22 cellular contexts compared by ENCODE assay signal in the genomic region with DNA sequence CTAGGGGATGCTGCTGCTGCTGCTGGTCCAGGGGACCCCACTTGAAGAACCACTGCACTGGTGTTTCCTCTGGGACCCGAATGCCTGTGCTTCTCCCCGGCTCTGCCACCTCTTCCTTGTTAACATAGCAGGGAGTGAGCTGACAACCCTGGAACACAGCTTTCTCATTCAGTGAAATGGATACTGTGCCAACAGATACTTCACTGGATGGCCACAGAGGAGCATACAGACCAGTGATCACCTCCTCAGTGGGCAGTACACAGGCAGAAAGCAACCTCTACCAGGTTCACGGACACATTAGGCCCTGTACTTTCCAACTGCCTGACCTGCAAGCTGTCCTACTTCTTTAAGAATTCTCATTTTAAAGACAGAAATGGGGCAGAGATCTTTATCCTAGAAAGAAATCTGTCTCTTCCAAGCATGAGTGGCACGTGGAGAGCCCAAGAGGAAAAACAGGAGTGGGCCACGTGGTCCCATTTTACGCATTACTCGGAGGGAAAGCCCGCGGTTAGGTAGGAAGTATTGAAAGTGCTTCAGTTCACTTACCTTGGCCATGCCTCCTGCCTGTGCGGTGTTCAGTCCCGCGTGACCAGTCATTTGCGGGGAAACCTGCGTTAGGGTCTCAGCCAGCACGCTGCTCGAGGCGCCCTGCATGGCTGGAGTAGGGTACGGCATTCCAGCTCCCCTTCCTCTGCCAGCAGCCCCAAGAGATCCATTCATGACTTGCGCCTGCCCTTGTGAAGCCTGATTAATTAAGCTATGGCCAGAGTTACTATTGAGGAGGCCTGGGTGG. TPM values are rescaled to one million over a fixed set of nuclear protein-coding genes. Genes with fewer than 3 reads are reported as not detected.
DNase-seq lines count a peak whose midpoint lies in the region; ATAC-seq and TF ChIP-seq lines count a peak whose summit lies in the region.
"Had no signal": no experiment of that assay in that cellular context is flagged by ENCODE, and none has a peak within 500 bp of the region (broad histone marks: within the 10 kb centered on the region; RNA-seq: fewer than 3 reads in every experiment).

No MANE protein-coding gene starts in this region.

- TF ChIP-seq POLR2A in esophagus muscularis mucosa (IDR thresholded peaks at IDR 0.05; ENCODE audit: low read depth), result no peak

- WGBS in esophagus muscularis mucosa, result 88% methylated on average over 17 of the region's 19 CpGs
- WGBS in psoas muscle, 3 donors, result 89 to 94% (median 90%) methylated on average over 19 of the region's 19 CpGs

- peaks cover 10 to 19% (median 13%) of the 10 kb centered on the region in 4 donors for H3K36me3 ChIP-seq in esophagus muscularis mucosa
- peaks cover 0 to 21% of the 10 kb centered on the region in 2 donors for H3K36me3 ChIP-seq in psoas muscle (ENCODE audit: insufficient read depth in 1 of 2, low read depth in 1 of 2)
- H3K36me3 ChIP-seq: uterus had no signal

- no peak for TF ChIP-seq EP300 in esophagus muscularis mucosa (IDR thresholded peaks at IDR 0.05)

- no peaks in the 10 kb centered on the region for H3K27me3 Mint-ChIP-seq in stimulated activated naive CD8-positive, alpha-beta T cell treated with anti-CD3 and anti-CD28 coated beads, Interleukin-15, Interleukin-2, amounts not matched to agents 100 ng/mL and 50 ng/mL, for 24 hours
- H3K27me3 Mint-ChIP-seq in stimulated activated naive CD8-positive, alpha-beta T cell treated with anti-CD3 and anti-CD28 coated beads, Interleukin-15, amount 100 ng/mL, for 72 hours, result no peaks in the 10 kb centered on the region
- no peaks in the 10 kb centered on the region for H3K27me3 Mint-ChIP-seq in activated T-helper 2 cell treated with anti-CD3 and anti-CD28 coated beads, Interferon-gamma antibody, Interleukin-2, Interleukin-4, amounts not matched to agents 10 μg/mL and 5 μg/mL and 100 μg/mL, durations not matched to agents 14 hours and 24 hours and 36 hours (ENCODE audit: low read depth)
- H3K27me3 Mint-ChIP-seq: activated T-cell treated with anti-CD3 and anti-CD28 coated beads, Interleukin-2, amount 50 U/mL, for 24 hours; natural killer cell treated with Interleukin-12 subunit alpha and Interleukin-12 subunit beta and Interleukin-15 and Interleukin-18, amount 100 ng/mL, for 72 hours had no signal

- intact Hi-C loops in esophagus muscularis mucosa (cut with DNase I), result no loop called here
- intact Hi-C loops in psoas muscle (cut with DNase I), result no loop called here
- intact Hi-C loops in activated T-helper 2 cell treated with anti-CD3 and anti-CD28 coated beads, Interferon-gamma antibody, Interleukin-2, Interleukin-4, amounts not matched to agents 10 μg/mL and 5 μg/mL and 100 μg/mL, durations not matched to agents 14 hours and 24 hours and 36 hours (cut with micrococcal nuclease), result no loop called here

- TF ChIP-seq CTCF in esophagus muscularis mucosa (IDR thresholded peaks at IDR 0.05) (no peak), psoas muscle (IDR thresholded peaks at IDR 0.05) (no peak)

- H3K27me3 ChIP-seq in esophagus muscularis mucosa (no peaks in the 10 kb centered on the region), psoas muscle (ENCODE audit: insufficient read depth in 3 of 3, low read length in 2 of 3) (no peaks in the 10 kb centered on the region)
- H3K27me3 ChIP-seq: BLaER1, brain microvascular endothelial cell, gastrocnemius medialis, Peyer's patch, SJSA1, suprapubic skin, uterus had no signal

- no peak overlapping the region for H3K4me3 ChIP-seq in esophagus muscularis mucosa
- H3K4me3 ChIP-seq in psoas muscle, result no peak overlapping the region
- H3K4me3 ChIP-seq: BLaER1, gastrocnemius medialis, Peyer's patch, SJSA1, suprapubic skin, uterus had no signal

- peak overlapping the region; percentile 46 for H3K27ac Mint-ChIP-seq in stimulated activated naive CD8-positive, alpha-beta T cell treated with anti-CD3 and anti-CD28 coated beads, Interleukin-15, Interleukin-2, amounts not matched to agents 100 ng/mL and 50 ng/mL, for 24 hours
- H3K27ac Mint-ChIP-seq in stimulated activated naive CD8-positive, alpha-beta T cell treated with anti-CD3 and anti-CD28 coated beads, Interleukin-15, amount 100 ng/mL, for 72 hours, result no peak overlapping the region
- H3K27ac Mint-ChIP-seq in activated T-helper 2 cell treated with anti-CD3 and anti-CD28 coated beads, Interferon-gamma antibody, Interleukin-2, Interleukin-4, amounts not matched to agents 10 μg/mL and 5 μg/mL and 100 μg/mL, durations not matched to agents 14 hours and 24 hours and 36 hours, result no peak overlapping the region
- H3K27ac Mint-ChIP-seq: activated T-cell treated with anti-CD3 and anti-CD28 coated beads, Interleukin-2, amount 50 U/mL, for 24 hours; natural killer cell treated with Interleukin-12 subunit alpha and Interleukin-12 subunit beta and Interleukin-15 and Interleukin-18, amount 100 ng/mL, for 72 hours; T-helper 1 cell treated with Interleukin-12 subunit alpha and Interleukin-12 subunit beta and Interleukin-4 antibody, amounts not matched to agents 30 μg/mL and 1 μg/mL, for 36 hours had no signal

- H3K4me3 Mint-ChIP-seq in stimulated activated naive CD8-positive, alpha-beta T cell treated with anti-CD3 and anti-CD28 coated beads, Interleukin-15, Interleukin-2, amounts not matched to agents 100 ng/mL and 50 ng/mL, for 24 hours, result no peak overlapping the region
- no peak overlapping the region for H3K4me3 Mint-ChIP-seq in stimulated activated naive CD8-positive, alpha-beta T cell treated with anti-CD3 and anti-CD28 coated beads, Interleukin-15, amount 100 ng/mL, for 72 hours
- H3K4me3 Mint-ChIP-seq in activated T-helper 2 cell treated with anti-CD3 and anti-CD28 coated beads, Interferon-gamma antibody, Interleukin-2, Interleukin-4, amounts not matched to agents 10 μg/mL and 5 μg/mL and 100 μg/mL, durations not matched to agents 14 hours and 24 hours and 36 hours (ENCODE audit: low read depth), result no peak overlapping the region
- H3K4me3 Mint-ChIP-seq: activated T-cell treated with anti-CD3 and anti-CD28 coated beads, Interleukin-2, amount 50 U/mL, for 24 hours; natural killer cell treated with Interleukin-12 subunit alpha and Interleukin-12 subunit beta and Interleukin-15 and Interleukin-18, amount 100 ng/mL, for 72 hours; T-helper 1 cell treated with Interleukin-12 subunit alpha and Interleukin-12 subunit beta and Interleukin-4 antibody, amounts not matched to agents 30 μg/mL and 1 μg/mL, for 36 hours had no signal

- DNase-seq in stimulated activated naive CD8-positive, alpha-beta T cell treated with anti-CD3 and anti-CD28 coated beads, Interleukin-15, amount 100 ng/mL, for 72 hours, result no peak
- peak; percentile 53 for DNase-seq in esophagus muscularis mucosa (ENCODE audit: extremely low spot score)
- no peak for DNase-seq in psoas muscle
- no peak for DNase-seq in NCI-H2171 treated with DMSO at 0.1 percent for 48 hours (lab: John Stamatoyannopoulos, UW)
- no peak for DNase-seq in activated T-helper 2 cell treated with anti-CD3 and anti-CD28 coated beads, Interferon-gamma antibody, Interleukin-2, Interleukin-4, amounts not matched to agents 10 μg/mL and 5 μg/mL and 100 μg/mL, durations not matched to agents 14 hours and 24 hours and 36 hours (ENCODE audit: low spot score)
- DNase-seq: activated T-cell treated with anti-CD3 and anti-CD28 coated beads, Interleukin-2, amount 50 U/mL, for 24 hours; effector memory CD4-positive, alpha-beta T cell; gastrocnemius medialis; Karpas-422; NCI-H146; NCI-H524 treated with DMSO at 0.1 percent for 48 hours; Peyer's patch had no signal

- H3K27ac ChIP-seq in esophagus muscularis mucosa (replicated peaks in 1 of 4), result peak overlapping the region in 2 of 4 donors; percentile 17 to 58
- H3K27ac ChIP-seq in psoas muscle, result no peak overlapping the region
- H3K27ac ChIP-seq: BLaER1, brain microvascular endothelial cell, Peyer's patch, SJSA1, suprapubic skin, uterus had no signal

- H3K36me3 Mint-ChIP-seq in stimulated activated naive CD8-positive, alpha-beta T cell treated with anti-CD3 and anti-CD28 coated beads, Interleukin-15, Interleukin-2, amounts not matched to agents 100 ng/mL and 50 ng/mL, for 24 hours (ENCODE audit: low read depth), result peaks cover 12% of the 10 kb centered on the region
- peaks cover 35% of the 10 kb centered on the region for H3K36me3 Mint-ChIP-seq in activated T-helper 2 cell treated with anti-CD3 and anti-CD28 coated beads, Interferon-gamma antibody, Interleukin-2, Interleukin-4, amounts not matched to agents 10 μg/mL and 5 μg/mL and 100 μg/mL, durations not matched to agents 14 hours and 24 hours and 36 hours (ENCODE audit: low read depth)

- H3K4me1 ChIP-seq in esophagus muscularis mucosa (peaks cover 29 to 82% (median 70%) of the 10 kb centered on the region in 4 donors), psoas muscle (peaks cover 24% of the 10 kb centered on the region)

- H3K9me3 ChIP-seq in esophagus muscularis mucosa (no peaks in the 10 kb centered on the region), psoas muscle (no peaks in the 10 kb centered on the region)
- H3K9me3 ChIP-seq: gastrocnemius medialis, Peyer's patch, SJSA1, suprapubic skin, uterus had no signal

- H3K4me1 Mint-ChIP-seq in stimulated activated naive CD8-positive, alpha-beta T cell treated with anti-CD3 and anti-CD28 coated beads, Interleukin-15, Interleukin-2, amounts not matched to agents 100 ng/mL and 50 ng/mL, for 24 hours (ENCODE audit: low read depth), result peaks cover 41% of the 10 kb centered on the region
- peaks cover 63% of the 10 kb centered on the region for H3K4me1 Mint-ChIP-seq in stimulated activated naive CD8-positive, alpha-beta T cell treated with anti-CD3 and anti-CD28 coated beads, Interleukin-15, amount 100 ng/mL, for 72 hours
- peaks cover 15% of the 10 kb centered on the region for H3K4me1 Mint-ChIP-seq in activated T-helper 2 cell treated with anti-CD3 and anti-CD28 coated beads, Interferon-gamma antibody, Interleukin-2, Interleukin-4, amounts not matched to agents 10 μg/mL and 5 μg/mL and 100 μg/mL, durations not matched to agents 14 hours and 24 hours and 36 hours (ENCODE audit: low read depth)

- ATAC-seq in stimulated activated naive CD8-positive, alpha-beta T cell treated with anti-CD3 and anti-CD28 coated beads, Interleukin-15, amount 100 ng/mL, for 72 hours, result no peak
- ATAC-seq in psoas muscle, result peak in 3 of 4 donors; percentile 10 to 26 (median 25)
- no peak for ATAC-seq in HG03439 (IDR thresholded peaks at IDR 0.05; ENCODE audit: unreplicated experiment)
- ATAC-seq in GM18868 (IDR thresholded peaks at IDR 0.05; ENCODE audit: unreplicated experiment), result no peak
- ATAC-seq: natural killer cell treated with Interleukin-12 subunit alpha and Interleukin-12 subunit beta and Interleukin-15 and Interleukin-18, amount 100 ng/mL, for 72 hours had no signal

- no peaks in the 10 kb centered on the region for H3K9me3 Mint-ChIP-seq in stimulated activated naive CD8-positive, alpha-beta T cell treated with anti-CD3 and anti-CD28 coated beads, Interleukin-15, Interleukin-2, amounts not matched to agents 100 ng/mL and 50 ng/mL, for 24 hours
- no peaks in the 10 kb centered on the region for H3K9me3 Mint-ChIP-seq in stimulated activated naive CD8-positive, alpha-beta T cell treated with anti-CD3 and anti-CD28 coated beads, Interleukin-15, amount 100 ng/mL, for 72 hours
- H3K9me3 Mint-ChIP-seq in activated T-helper 2 cell treated with anti-CD3 and anti-CD28 coated beads, Interferon-gamma antibody, Interleukin-2, Interleukin-4, amounts not matched to agents 10 μg/mL and 5 μg/mL and 100 μg/mL, durations not matched to agents 14 hours and 24 hours and 36 hours, result no peaks in the 10 kb centered on the region
- H3K9me3 Mint-ChIP-seq: activated T-cell treated with anti-CD3 and anti-CD28 coated beads, Interleukin-2, amount 50 U/mL, for 24 hours; natural killer cell treated with Interleukin-12 subunit alpha and Interleukin-12 subunit beta and Interleukin-15 and Interleukin-18, amount 100 ng/mL, for 72 hours; T-helper 1 cell treated with Interleukin-12 subunit alpha and Interleukin-12 subunit beta and Interleukin-4 antibody, amounts not matched to agents 30 μg/mL and 1 μg/mL, for 36 hours had no signal

RNA-seq across cellular contexts. Expression of gene CREBBP, which starts 30.6 kb away (rescaled TPM):
- total RNA-seq in esophagus muscularis mucosa, result 100 to 1,000 TPM in 1 of 4 donors, 10 to 100 TPM in 3; 48.2 to 112 (median 74.9) TPM
- 10 to 100 TPM; 44.1 to 54.9 (median 50.8) TPM for total RNA-seq in psoas muscle
- 10 to 100 TPM in 2 of 3 donors, 1 to 10 TPM in 1; 7.1 to 31.0 (median 10.1) TPM for polyA plus RNA-seq in psoas muscle
- total RNA-seq in activated T-helper 2 cell treated with anti-CD3 and anti-CD28 coated beads, Interferon-gamma antibody, Interleukin-2, Interleukin-4, amounts not matched to agents 10 μg/mL and 5 μg/mL and 100 μg/mL, durations not matched to agents 14 hours and 24 hours and 36 hours, result 45.2 and 53.1 TPM in 2 replicates

Comparison
In these comparisons a context has a peak if more than half of its experiments do, and no peak if none do; other contexts are left out.
1. ATAC-seq: peak in psoas muscle (3 of 4); none in stimulated activated naive CD8-positive, alpha-beta T cell treated with anti-CD3 and anti-CD28 coated beads, Interleukin-15, amount 100 ng/mL, for 72 hours (single experiment), HG03439 (single experiment) and GM18868 (single experiment).